2 cellular contexts compared by ENCODE assay signal in genomic region chr14:102288139-102288538, GRCh38.
TF ChIP-seq lines count a peak whose summit lies in the region.

No MANE protein-coding gene starts in this region.

TF ChIP-seq in A549, 52 proteins besides CTCF, POLR2A, EP300 and RAD21:
- no peak for TF ChIP-seq BHLHE40 (IDR thresholded peaks at IDR 0.05; ENCODE audit: low read depth, low read length)
- TF ChIP-seq CHD2 (IDR thresholded peaks at IDR 0.05; ENCODE audit: low read length, partially characterized antibody): no peak
- peak; percentile 29; the same call in 1 of the 2 replicates for TF ChIP-seq KDM1A (IDR thresholded peaks at IDR 0.05; ENCODE audit: low read depth)
- no peak for TF ChIP-seq NPAS2 (CRISPR knock-in tag; IDR thresholded peaks at IDR 0.05; ENCODE audit: borderline replicate concordance)
- TF ChIP-seq NFE2L2 (conservative IDR thresholded peaks at IDR 0.05; ENCODE audit: low read length): no peak
- TF ChIP-seq HDAC2 (IDR thresholded peaks at IDR 0.05): no peak

TF ChIP-seq in H1, 55 proteins besides CTCF, POLR2A, EP300 and RAD21:
- TF ChIP-seq KDM1A (IDR thresholded peaks at IDR 0.05; ENCODE audit: borderline replicate concordance, low read length): peak; percentile 29; the same call in 1 of the 2 replicates
- no peak for TF ChIP-seq TAF7 (optimal IDR thresholded peaks at IDR 0.05; ENCODE audit: borderline replicate concordance, low read depth, low read length)
